In the genomic region with DNA sequence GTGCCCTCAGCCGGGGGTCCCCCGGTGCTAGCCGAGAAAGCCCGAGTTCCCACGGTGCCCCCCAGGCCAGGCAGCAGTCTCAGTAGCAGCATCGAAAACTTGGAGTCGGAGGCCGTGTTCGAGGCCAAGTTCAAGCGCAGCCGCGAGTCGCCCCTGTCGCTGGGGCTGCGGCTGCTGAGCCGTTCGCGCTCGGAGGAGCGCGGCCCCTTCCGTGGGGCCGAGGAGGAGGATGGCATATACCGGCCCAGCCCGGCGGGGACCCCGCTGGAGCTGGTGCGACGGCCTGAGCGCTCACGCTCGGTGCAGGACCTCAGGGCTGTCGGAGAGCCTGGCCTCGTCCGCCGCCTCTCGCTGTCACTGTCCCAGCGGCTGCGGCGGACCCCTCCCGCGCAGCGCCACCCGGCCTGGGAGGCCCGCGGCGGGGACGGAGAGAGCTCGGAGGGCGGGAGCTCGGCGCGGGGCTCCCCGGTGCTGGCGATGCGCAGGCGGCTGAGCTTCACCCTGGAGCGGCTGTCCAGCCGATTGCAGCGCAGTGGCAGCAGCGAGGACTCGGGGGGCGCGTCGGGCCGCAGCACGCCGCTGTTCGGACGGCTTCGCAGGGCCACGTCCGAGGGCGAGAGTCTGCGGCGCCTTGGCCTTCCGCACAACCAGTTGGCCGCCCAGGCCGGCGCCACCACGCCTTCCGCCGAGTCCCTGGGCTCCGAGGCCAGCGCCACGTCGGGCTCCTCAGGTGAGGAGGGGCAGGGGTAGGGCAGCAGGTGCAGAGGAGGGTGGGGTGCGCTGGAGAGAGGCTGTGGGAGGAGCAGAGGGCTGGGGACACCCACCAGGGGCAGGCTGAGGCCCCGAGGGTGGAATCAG, we compare ENCODE assay signal across 10 cellular contexts. TPM values are rescaled to one million over a fixed set of nuclear protein-coding genes. Genes with fewer than 3 reads are reported as not detected.
A peak's percentile ranks its signal among the peaks of the same experiment; 100 is the strongest.
DNase-seq lines count a peak whose midpoint lies in the region; FAIRE-seq and TF ChIP-seq lines count a peak whose summit lies in the region.
"Had no signal": no experiment of that assay in that cellular context is flagged by ENCODE, and none has a peak within 500 bp of the region (broad histone marks: within the 10 kb centered on the region; RNA-seq: fewer than 3 reads in every experiment).

No MANE protein-coding gene starts in this region.

- in situ Hi-C loops in transverse colon (cut with MboI; ENCODE audit: low pct_ligation_motif_present in 1 of 4, low pct_unique_long_range_greater_than_20kb in 1 of 4, low sequenced_read_pairs in 3 of 4) = no loop called here

- H3K36me3 Mint-ChIP-seq in activated naive CD4-positive, alpha-beta T cell treated with anti-CD3 and anti-CD28 coated beads for 36 hours (ENCODE audit: low read depth) = no peaks in the 10 kb centered on the region
- no peaks in the 10 kb centered on the region for H3K36me3 Mint-ChIP-seq in T-helper 2 cell treated with Interferon-gamma antibody and Interleukin-4, amounts not matched to agents 5 μg/mL and 100 μg/mL, for 36 hours (ENCODE audit: low read depth)

- no peak for FAIRE-seq in GM12892 (lab: Jason Lieb, UNC)

- peak overlapping the region; percentile 27 for H3K4me3 Mint-ChIP-seq in activated naive CD4-positive, alpha-beta T cell treated with anti-CD3 and anti-CD28 coated beads for 36 hours
- no peak overlapping the region for H3K4me3 Mint-ChIP-seq in T-helper 2 cell treated with Interferon-gamma antibody and Interleukin-4, amounts not matched to agents 5 μg/mL and 100 μg/mL, for 36 hours

- H3K27ac ChIP-seq in effector memory CD4-positive, alpha-beta T cell (ENCODE audit: insufficient read depth, low read length, poor library complexity, severe bottlenecking) = no peak overlapping the region
- H3K27ac ChIP-seq in mesodermal cell (ENCODE audit: low read depth, low read length, severe bottlenecking) (no peak overlapping the region), transverse colon (peak overlapping the region; percentile 18 to 44 (median 33))

- peaks cover 4% of the 10 kb centered on the region for H3K4me1 Mint-ChIP-seq in activated naive CD4-positive, alpha-beta T cell treated with anti-CD3 and anti-CD28 coated beads for 36 hours (ENCODE audit: low read depth)
- H3K4me1 Mint-ChIP-seq in T-helper 2 cell treated with Interferon-gamma antibody and Interleukin-4, amounts not matched to agents 5 μg/mL and 100 μg/mL, for 36 hours (ENCODE audit: low read depth) = no peaks in the 10 kb centered on the region

- peak overlapping the region; percentile 50 for H3K4me3 ChIP-seq in effector memory CD4-positive, alpha-beta T cell (ENCODE audit: insufficient read depth, low read depth, low read length, poor library complexity, severe bottlenecking)
- H3K4me3 ChIP-seq in mesodermal cell (ENCODE audit: extremely low read depth, insufficient read depth, low read length, poor library complexity, severe bottlenecking) (peak overlapping the region; percentile 11), transverse colon (peak overlapping the region in 2 of 4 donors; percentile 5 to 38)

- H3K36me3 ChIP-seq in effector memory CD4-positive, alpha-beta T cell (ENCODE audit: control insufficient read depth, insufficient read depth, low read length) = no peaks in the 10 kb centered on the region
- H3K36me3 ChIP-seq in mesodermal cell (ENCODE audit: control insufficient read depth, insufficient read depth, low read length) = peaks cover 4% of the 10 kb centered on the region
- H3K36me3 ChIP-seq in transverse colon = no peaks in the 10 kb centered on the region

- WGBS in mesodermal cell (ENCODE audit: insufficient coverage in 2 of 2), 2 experiments = 4% methylated on average over 79 to 85 of the region's 89 CpGs
- 3% methylated on average over 56 of the region's 89 CpGs; no CpG with 5 or more reads in 1 of the 2 donors for WGBS in transverse colon (ENCODE audit: low coverage in 1 of 2), 2 donors

- DNase-seq in activated naive CD4-positive, alpha-beta T cell treated with anti-CD3 and anti-CD28 coated beads for 36 hours = no peak
- no peak for DNase-seq in activated naive CD4-positive, alpha-beta T cell (lab: John Stamatoyannopoulos, UW)
- no peak for DNase-seq in effector memory CD4-positive, alpha-beta T cell
- DNase-seq in transverse colon = no peak
- no peak for DNase-seq in DMS 273 treated with DMSO at 0.1 percent for 48 hours (lab: John Stamatoyannopoulos, UW)
- DNase-seq in GM12892 (ENCODE audit: insufficient read length) = no peak
- DNase-seq in T-helper 2 cell treated with Interferon-gamma antibody and Interleukin-4, amounts not matched to agents 5 μg/mL and 100 μg/mL, for 36 hours (ENCODE audit: low spot score) = no peak
- DNase-seq: head of caudate nucleus, T-helper 1 cell had no signal

- H3K27me3 ChIP-seq in effector memory CD4-positive, alpha-beta T cell (replicated peaks; ENCODE audit: control insufficient read depth, insufficient read depth, low read length, poor library complexity, severe bottlenecking) = peaks cover 37% of the 10 kb centered on the region
- H3K27me3 ChIP-seq in transverse colon = peaks cover 56% of the 10 kb centered on the region

- intact Hi-C loops in activated naive CD4-positive, alpha-beta T cell treated with anti-CD3 and anti-CD28 coated beads for 36 hours (cut with micrococcal nuclease) = no loop called here
- intact Hi-C loops in transverse colon (cut with DNase I; ENCODE audit: low total_unique reads) = no loop called here

- no peak overlapping the region for H3K27ac Mint-ChIP-seq in activated naive CD4-positive, alpha-beta T cell treated with anti-CD3 and anti-CD28 coated beads for 36 hours
- no peak overlapping the region for H3K27ac Mint-ChIP-seq in T-helper 2 cell treated with Interferon-gamma antibody and Interleukin-4, amounts not matched to agents 5 μg/mL and 100 μg/mL, for 36 hours

- no peak for TF ChIP-seq CTCF in transverse colon (IDR thresholded peaks at IDR 0.05)

- peaks cover 37% of the 10 kb centered on the region for H3K27me3 Mint-ChIP-seq in activated naive CD4-positive, alpha-beta T cell treated with anti-CD3 and anti-CD28 coated beads for 36 hours (ENCODE audit: low read depth)
- H3K27me3 Mint-ChIP-seq in T-helper 2 cell treated with Interferon-gamma antibody and Interleukin-4, amounts not matched to agents 5 μg/mL and 100 μg/mL, for 36 hours (ENCODE audit: low read depth) = peaks cover 50% of the 10 kb centered on the region

- TF ChIP-seq POLR2A in transverse colon (IDR thresholded peaks at IDR 0.05) (no peak), GM12892 (IDR thresholded peaks at IDR 0.05; ENCODE audit: low read depth, low read length) (no peak)

- no peak for TF ChIP-seq EP300 in transverse colon (IDR thresholded peaks at IDR 0.05; ENCODE audit: low read depth)

- no peaks in the 10 kb centered on the region for H3K9me3 ChIP-seq in effector memory CD4-positive, alpha-beta T cell (ENCODE audit: control insufficient read depth, low read length)
- no peaks in the 10 kb centered on the region for H3K9me3 ChIP-seq in mesodermal cell (ENCODE audit: control insufficient read depth, low read length)
- no peaks in the 10 kb centered on the region for H3K9me3 ChIP-seq in transverse colon

- H3K9me3 Mint-ChIP-seq in activated naive CD4-positive, alpha-beta T cell treated with anti-CD3 and anti-CD28 coated beads for 36 hours = no peaks in the 10 kb centered on the region
- H3K9me3 Mint-ChIP-seq in T-helper 2 cell treated with Interferon-gamma antibody and Interleukin-4, amounts not matched to agents 5 μg/mL and 100 μg/mL, for 36 hours = no peaks in the 10 kb centered on the region

- CTCF ChIA-PET in activated naive CD4-positive, alpha-beta T cell treated with anti-CD3 and anti-CD28 coated beads for 36 hours (lab: Charles Lee) = interaction anchor here (1.7 to 3.7 kb wide), 3 partner anchors 11 to 82 kb away, joined by 8 to 24 read pairs (median 9); a partner anchor contains a TSS

- peaks cover 13% of the 10 kb centered on the region for H3K4me1 ChIP-seq in effector memory CD4-positive, alpha-beta T cell (ENCODE audit: control insufficient read depth, insufficient read depth, low read length, poor library complexity, severe bottlenecking)
- H3K4me1 ChIP-seq in mesodermal cell (ENCODE audit: control insufficient read depth, insufficient read depth, low read length, poor library complexity, severe bottlenecking) (peaks cover 14% of the 10 kb centered on the region), transverse colon (peaks cover 0 to 19% (median 18%) of the 10 kb centered on the region in 4 donors)

RNA-seq across cellular contexts. Expression of a gene that starts 14.1 kb away (rescaled TPM):
- 10 to 100 TPM; 25.2 to 28.4 TPM for total RNA-seq in activated naive CD4-positive, alpha-beta T cell treated with anti-CD3 and anti-CD28 coated beads for 36 hours
- polyA plus RNA-seq in mesodermal cell (2013, experiment 1 of 2) = 37.9 TPM
- 33.5 TPM for polyA plus RNA-seq in mesodermal cell (2013, experiment 2 of 2)
- 10 to 100 TPM; 25.1 to 41.1 (median 36.4) TPM for total RNA-seq in transverse colon
- polyA plus RNA-seq in GM12892 (2012; ENCODE audit: missing spikeins) = 26.6 TPM

RNA-seq across cellular contexts. Expression of a gene that starts 29.7 kb away (rescaled TPM):
- not detected for total RNA-seq in activated naive CD4-positive, alpha-beta T cell treated with anti-CD3 and anti-CD28 coated beads for 36 hours
- 0.59 TPM for polyA plus RNA-seq in mesodermal cell (2013, experiment 1 of 2)
- 0.71 TPM for polyA plus RNA-seq in mesodermal cell (2013, experiment 2 of 2)
- total RNA-seq in transverse colon = not detected
- not detected for polyA plus RNA-seq in GM12892 (2012; ENCODE audit: missing spikeins)

RNA-seq across cellular contexts. Expression of a gene that starts 49.9 kb away (rescaled TPM):
- 1 to 10 TPM; 1.3 to 1.4 TPM for total RNA-seq in activated naive CD4-positive, alpha-beta T cell treated with anti-CD3 and anti-CD28 coated beads for 36 hours
- 46.3 TPM for polyA plus RNA-seq in mesodermal cell (2013, experiment 1 of 2)
- 41.5 TPM for polyA plus RNA-seq in mesodermal cell (2013, experiment 2 of 2)
- total RNA-seq in transverse colon = 10 to 100 TPM; 26.5 to 95.8 (median 48.5) TPM
- polyA plus RNA-seq in GM12892 (2012; ENCODE audit: missing spikeins) = not detected

RNA-seq across cellular contexts. Expression of a gene that starts 59.0 kb away (rescaled TPM):
- 1 to 10 TPM; 8.5 to 9.0 TPM for total RNA-seq in activated naive CD4-positive, alpha-beta T cell treated with anti-CD3 and anti-CD28 coated beads for 36 hours
- polyA plus RNA-seq in mesodermal cell (2013, experiment 1 of 2) = 79.3 TPM
- 60.9 TPM for polyA plus RNA-seq in mesodermal cell (2013, experiment 2 of 2)
- total RNA-seq in transverse colon = 10 to 100 TPM; 21.1 to 58.2 (median 52.1) TPM
- 0.61 TPM for polyA plus RNA-seq in GM12892 (2012; ENCODE audit: missing spikeins)

RNA-seq across cellular contexts. Expression of a gene that starts 59.3 kb away (rescaled TPM):
- 1 to 10 TPM in 1 of 2 experiments, under 1 TPM in 1; 0.86 to 1.1 TPM for total RNA-seq in activated naive CD4-positive, alpha-beta T cell treated with anti-CD3 and anti-CD28 coated beads for 36 hours
- polyA plus RNA-seq in mesodermal cell (2013, experiment 1 of 2) = 4.3 TPM
- 3.3 TPM for polyA plus RNA-seq in mesodermal cell (2013, experiment 2 of 2)
- 1 to 10 TPM in 3 of 4 donors, not detected in 1; 1.1 to 4.4 (median 1.2) TPM for total RNA-seq in transverse colon
- 0.19 TPM for polyA plus RNA-seq in GM12892 (2012; ENCODE audit: missing spikeins)

Comparison
In these comparisons a context has a peak if more than half of its experiments do, and no peak if none do; other contexts are left out.
1. H3K27ac ChIP-seq: peak in transverse colon (4 of 4); none in effector memory CD4-positive, alpha-beta T cell (single experiment) and mesodermal cell (single experiment).
2. RNA of a gene that starts 49.9 kb away (total RNA-seq): 26.5 to 95.8 TPM in transverse colon; 1.3 to 1.4 TPM in activated naive CD4-positive, alpha-beta T cell treated with anti-CD3 and anti-CD28 coated beads for 36 hours; every median in the first group is over 10 times any median in the second.